ENCODE assay signal across 18 cellular contexts in the genomic region with DNA sequence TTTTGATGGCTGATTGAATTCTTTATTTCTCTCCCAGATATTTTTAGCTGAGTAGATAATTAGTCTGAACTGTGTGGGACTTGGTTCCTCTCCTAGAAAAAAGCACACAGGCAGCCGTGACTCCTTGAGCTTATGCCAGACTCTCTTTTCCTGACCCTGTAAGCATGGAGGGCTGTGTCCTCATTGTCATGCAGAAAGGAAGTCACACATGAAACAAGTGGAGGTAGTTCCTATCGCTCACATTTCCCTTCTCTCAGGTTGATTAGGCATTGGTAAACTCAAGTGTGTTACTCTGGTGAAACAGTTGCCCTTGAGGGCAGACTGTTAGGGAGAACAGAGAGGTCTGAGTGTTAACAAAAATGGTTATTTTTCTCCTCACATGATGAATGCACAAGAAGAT. TPM values are rescaled to one million over a fixed set of nuclear protein-coding genes. Genes with fewer than 3 reads are reported as not detected.
DNase-seq lines count a peak whose midpoint lies in the region; ATAC-seq, FAIRE-seq and TF ChIP-seq lines count a peak whose summit lies in the region.
"Had no signal": no experiment of that assay in that cellular context is flagged by ENCODE, and none has a peak within 500 bp of the region (broad histone marks: within the 10 kb centered on the region; RNA-seq: fewer than 3 reads in every experiment).

No MANE protein-coding gene starts in this region.

- DNase-seq in heart left ventricle (no peak), cardiac septum (ENCODE audit: low spot score) (no peak), H1 (ENCODE audit: low read depth in 1 of 2, low spot score in 2 of 2) (no peak), thyroid gland (peak; percentile 46 to 51)
- no peak for DNase-seq in activated CD4-positive, alpha-beta memory T cell treated with anti-CD3 and anti-CD28 coated beads for 36 hours
- DNase-seq: activated naive CD4-positive, alpha-beta T cell treated with anti-CD3 and anti-CD28 coated beads, Interleukin-2, amount 50 U/mL, for 16 hours; immature natural killer cell; NCI-H1105 treated with DMSO at 0.1 percent for 48 hours; NK-92 treated with Interleukin-12 subunit alpha and Interleukin-12 subunit beta, amount 100 ng/mL, for 24 hours; ovary had no signal

- H3K36me3 Mint-ChIP-seq in activated CD4-positive, alpha-beta memory T cell treated with anti-CD3 and anti-CD28 coated beads for 36 hours: no peaks in the 10 kb centered on the region
- H3K36me3 Mint-ChIP-seq: immature natural killer cell had no signal

- H3K4me1 ChIP-seq in heart left ventricle (peaks cover 0 to 21% (median 10%) of the 10 kb centered on the region in 12 donors), H1 (replicated peaks in 1 of 4; ENCODE audit: control insufficient read depth in 3 of 4, insufficient read depth in 4 of 4, low read length in 3 of 4) (peaks cover 0 to 29% (median 20%) of the 10 kb centered on the region in 4 experiments; a peak in 5 of 7 replicates), thyroid gland (peaks cover 17 to 25% of the 10 kb centered on the region in 2 donors)
- H3K4me1 ChIP-seq: breast epithelium, SJSA1 had no signal

- H3K56ac ChIP-seq in H1 (replicated peaks; ENCODE audit: insufficient read length, low read depth, low read length): no peak overlapping the region

- no peak overlapping the region for H3K4me3 Mint-ChIP-seq in activated CD4-positive, alpha-beta memory T cell treated with anti-CD3 and anti-CD28 coated beads for 36 hours
- H3K4me3 Mint-ChIP-seq: immature natural killer cell had no signal

- H3K27ac Mint-ChIP-seq in activated CD4-positive, alpha-beta memory T cell treated with anti-CD3 and anti-CD28 coated beads for 36 hours: no peak overlapping the region
- H3K27ac Mint-ChIP-seq: immature natural killer cell had no signal

- no peaks in the 10 kb centered on the region for H3K23me2 ChIP-seq in H1 (ENCODE audit: low read depth, low read length)

- H3K14ac ChIP-seq in H1 (ENCODE audit: insufficient read length): no peak overlapping the region

- H2BK5ac ChIP-seq in H1 (ENCODE audit: low read depth, low read length): peak overlapping the region; percentile 25; the same call in 1 of the 2 replicates

- H3K4me3 ChIP-seq in heart left ventricle: no peak overlapping the region
- H3K4me3 ChIP-seq in H1 (ENCODE audit: extremely low read depth in 1 of 4, insufficient read depth in 2 of 4, low read depth in 3 of 4, low read length in 4 of 4): no peak overlapping the region; a peak in 1 of 8 replicates
- H3K4me3 ChIP-seq in thyroid gland (replicated peaks in 1 of 3): no peak overlapping the region
- H3K4me3 ChIP-seq: breast epithelium, K562, ovary, SJSA1 had no signal

- no peak overlapping the region for H4K8ac ChIP-seq in H1 (ENCODE audit: extremely low read depth, insufficient read depth, low read length)

- H3K23ac ChIP-seq in H1 (ENCODE audit: insufficient read length): no peak overlapping the region

- no peak overlapping the region for H2BK15ac ChIP-seq in H1 (ENCODE audit: low read length)

- WGBS in heart left ventricle, 4 donors: 4 to 22% (median 9%) methylated on average over 2 of the region's 2 CpGs
- 35% methylated on average over 2 of the region's 2 CpGs; no CpG with 5 or more reads in 1 of the 2 experiments for WGBS in H1 (ENCODE audit: extremely low coverage in 1 of 2, insufficient coverage in 1 of 2, insufficient read length in 1 of 2, insufficient replicate concordance in 2 of 2, low coverage in 1 of 2, low lambda C conversion rate in 2 of 2, missing lambda C conversion rate in 1 of 2), 2 experiments
- 5 to 7% methylated on average over 2 of the region's 2 CpGs for whole genome bisulfite sequencing in thyroid gland, 2 donors

- no peaks in the 10 kb centered on the region for H3K9me3 ChIP-seq in heart left ventricle
- H3K9me3 ChIP-seq in H1 (ENCODE audit: insufficient read depth in 2 of 2, low read depth in 1 of 2, low read length in 1 of 2): no peaks in the 10 kb centered on the region
- H3K9me3 ChIP-seq in thyroid gland: no peaks in the 10 kb centered on the region
- H3K9me3 ChIP-seq: breast epithelium, ovary, SJSA1 had no signal

- no peak overlapping the region for H3K9ac ChIP-seq in H1 (replicated peaks in 1 of 4; ENCODE audit: extremely low read depth in 1 of 4, low read depth in 3 of 4, low read length in 3 of 4)

- POLR2A ChIA-PET in H1 (lab: Charles Lee; ENCODE audit: partially characterized antibody): no interaction called here
- POLR2A ChIA-PET in activated CD4-positive, alpha-beta memory T cell treated with anti-CD3 and anti-CD28 coated beads for 36 hours (lab: Charles Lee): no interaction called here

- no peaks in the 10 kb centered on the region for H3K79me1 ChIP-seq in H1 (ENCODE audit: low read depth, low read length)

- no peaks in the 10 kb centered on the region for H3K27me3 Mint-ChIP-seq in activated CD4-positive, alpha-beta memory T cell treated with anti-CD3 and anti-CD28 coated beads for 36 hours

- no peaks in the 10 kb centered on the region for H4K20me1 ChIP-seq in H1 (replicated peaks in 1 of 2; ENCODE audit: control insufficient read depth in 1 of 2, insufficient read depth in 2 of 2, low read length in 2 of 2)

- no peak overlapping the region; the same call in 1 of the 2 replicates for H2BK20ac ChIP-seq in H1 (ENCODE audit: low read length)

- H3K79me2 ChIP-seq in H1 (ENCODE audit: control insufficient read depth in 1 of 2, insufficient read depth in 2 of 2, low read length in 2 of 2): no peaks in the 10 kb centered on the region

- intact Hi-C loops in heart left ventricle (cut with DNase I) (no loop called here), cardiac septum (cut with DNase I) (no loop called here), thyroid gland (cut with DNase I) (no loop called here)
- intact Hi-C loops in activated CD4-positive, alpha-beta memory T cell treated with anti-CD3 and anti-CD28 coated beads for 36 hours (cut with micrococcal nuclease): no loop called here

- H3K4ac ChIP-seq in H1 (replicated peaks; ENCODE audit: insufficient read length, low read depth, low read length): no peak overlapping the region

- H3K18ac ChIP-seq in H1 (ENCODE audit: extremely low read depth, low read length): no peak overlapping the region

- ATAC-seq in heart left ventricle (peak in 3 of 4 donors; percentile 38 to 69 (median 38)), GM21737 (IDR thresholded peaks at IDR 0.05; ENCODE audit: unreplicated experiment) (peak; percentile 85), GM18519 (IDR thresholded peaks at IDR 0.05; ENCODE audit: low FRiP score, unreplicated experiment) (no peak), HG03108 (IDR thresholded peaks at IDR 0.05; ENCODE audit: unreplicated experiment) (no peak)
- ATAC-seq: K562 had no signal

- no peak overlapping the region for H4K5ac ChIP-seq in H1 (ENCODE audit: insufficient read length, low read depth, low read length)

- H2AFZ ChIP-seq in H1 (ENCODE audit: low read length): no peak overlapping the region

- no peaks in the 10 kb centered on the region for H3K36me3 ChIP-seq in heart left ventricle
- no peaks in the 10 kb centered on the region for H3K36me3 ChIP-seq in H1 (ENCODE audit: control insufficient read depth in 2 of 4, insufficient read depth in 4 of 4, low read length in 3 of 4)
- no peaks in the 10 kb centered on the region for H3K36me3 ChIP-seq in thyroid gland
- H3K36me3 ChIP-seq: breast epithelium, ovary, SJSA1 had no signal

- TF ChIP-seq POLR2A in heart left ventricle (IDR thresholded peaks at IDR 0.05) (no peak), H1 (IDR thresholded peaks at IDR 0.05; ENCODE audit: control extremely low read depth in 1 of 2, low read depth in 2 of 2, low read length in 2 of 2) (no peak), thyroid gland (IDR thresholded peaks at IDR 0.05) (no peak)

- no peak for TF ChIP-seq RAD21 in H1 (IDR thresholded peaks at IDR 0.05 in 1 of 2, conservative IDR thresholded peaks at IDR 0.05 in 1 of 2; ENCODE audit: low read depth in 2 of 2, low read length in 2 of 2)

- no peak for TF ChIP-seq EP300 in H1 (IDR thresholded peaks at IDR 0.05; ENCODE audit: borderline replicate concordance in 1 of 2, low read depth in 2 of 2, low read length in 2 of 2)

- no peak overlapping the region for H2BK12ac ChIP-seq in H1 (ENCODE audit: low read depth, low read length)

- H3K4me1 Mint-ChIP-seq in activated CD4-positive, alpha-beta memory T cell treated with anti-CD3 and anti-CD28 coated beads for 36 hours (ENCODE audit: low read depth): peaks cover 11% of the 10 kb centered on the region
- H3K4me1 Mint-ChIP-seq: immature natural killer cell had no signal

- FAIRE-seq in H1 (lab: Jason Lieb, UNC): peak; percentile 95
- FAIRE-seq: D721Med, K562, TTC549 had no signal

- H3K4me2 ChIP-seq in H1 (ENCODE audit: insufficient read depth in 1 of 2, low read depth in 2 of 2, low read length in 2 of 2): peak overlapping the region; percentile 25 to 40; a peak in 2 of 4 replicates

- H3K9me3 Mint-ChIP-seq in activated CD4-positive, alpha-beta memory T cell treated with anti-CD3 and anti-CD28 coated beads for 36 hours: no peaks in the 10 kb centered on the region
- H3K9me3 Mint-ChIP-seq: immature natural killer cell had no signal

- H4K91ac ChIP-seq in H1 (replicated peaks; ENCODE audit: insufficient read length, low read length): no peak overlapping the region

- H3K27me3 ChIP-seq in heart left ventricle: no peaks in the 10 kb centered on the region
- H3K27me3 ChIP-seq in H1 (replicated peaks in 1 of 4; ENCODE audit: control insufficient read depth in 3 of 4, extremely low read depth in 1 of 4, insufficient read depth in 3 of 4, low read length in 3 of 4): no peaks in the 10 kb centered on the region; a peak in 1 of 7 replicates
- no peaks in the 10 kb centered on the region for H3K27me3 ChIP-seq in thyroid gland
- H3K27me3 ChIP-seq: breast epithelium, ovary, SJSA1 had no signal

- CTCF ChIA-PET in H1 (lab: Charles Lee; ENCODE audit: partially characterized antibody): interaction anchor here (1.0 to 9.8 kb wide), 6 partner anchors 29 to 1217 kb away, joined by 3 to 75 read pairs (median 3); no protein-coding TSS in a partner anchor
- CTCF ChIA-PET in activated CD4-positive, alpha-beta memory T cell treated with anti-CD3 and anti-CD28 coated beads for 36 hours (lab: Charles Lee): interaction anchor here (1.9 kb wide), 2 partner anchors 42 to 317 kb away, joined by 5 read pairs; no protein-coding TSS in a partner anchor

- H3K27ac ChIP-seq in heart left ventricle: no peak overlapping the region
- no peak overlapping the region for H3K27ac ChIP-seq in H1 (ENCODE audit: low read depth, low read length)
- peak overlapping the region in 2 of 3 donors; percentile 15 to 21 for H3K27ac ChIP-seq in thyroid gland
- H3K27ac ChIP-seq: breast epithelium, ovary, SJSA1 had no signal

- H2BK120ac ChIP-seq in H1 (replicated peaks; ENCODE audit: low read depth, low read length): no peak overlapping the region

- TF ChIP-seq CTCF in heart left ventricle (IDR thresholded peaks at IDR 0.05) (no peak), H1 (IDR thresholded peaks at IDR 0.05; ENCODE audit: control extremely low read depth in 1 of 3, insufficient read depth in 1 of 3, low read depth in 1 of 3, low read length in 3 of 3) (no peak), thyroid gland (IDR thresholded peaks at IDR 0.05) (no peak)

- H2AK5ac ChIP-seq in H1 (ENCODE audit: low read depth, low read length): no peak overlapping the region

RNA-seq across cellular contexts. Expression of a gene that starts 6.3 kb away (rescaled TPM):
- total RNA-seq in heart left ventricle (1 to 10 TPM in 6 of 9 donors, under 1 TPM in 3; 0.38 to 5.4 (median 1.2) TPM), cardiac septum (0.94 TPM), thyroid gland (1 to 10 TPM in 2 of 4 donors, under 1 TPM in 2; 0.45 to 3.4 (median 1.5) TPM)
- polyA plus RNA-seq in heart left ventricle (1 to 10 TPM in 1 of 2 donors, under 1 TPM in 1; 0.72 to 1.8 TPM), H1 (2011; rRNA removed) (not detected in 2 replicates)
- not detected in 2 replicates for total RNA-seq in H1 (2021; fragmentation: NEBNext Ultra II Directional; extraction: Animal tissue kit (Norgen Biotek cat#: 25700))
- polyA plus RNA-seq in H1 (2011; cell fraction: cytosol; rRNA removed): not detected
- not detected for polyA plus RNA-seq in H1 (2011; cell fraction: nucleus; rRNA removed)
- not detected in 4 replicates for polyA plus RNA-seq in H1 (2012, experiment 1 of 2)
- not detected for polyA plus RNA-seq in H1 (2012, experiment 2 of 2)
- polyA plus RNA-seq in H1 (2013, experiment 1 of 2): 0.02 TPM
- polyA plus RNA-seq in H1 (2013, experiment 2 of 2): not detected
- not detected in 2 replicates for polyA minus RNA-seq in H1 (2011; rRNA and poly(A)+ RNA removed)
- polyA minus RNA-seq in H1 (2011; cell fraction: cytosol; rRNA and poly(A)+ RNA removed): not detected
- not detected for polyA minus RNA-seq in H1 (2011; cell fraction: nucleus; rRNA and poly(A)+ RNA removed)
- total RNA-seq in activated CD4-positive, alpha-beta memory T cell treated with anti-CD3 and anti-CD28 coated beads for 36 hours: 1 to 10 TPM; 1.7 to 2.7 TPM
- total RNA-seq: K562 had no signal

Comparison
In these comparisons a context has a peak if more than half of its experiments do, and no peak if none do; other contexts are left out.
1. ATAC-seq: peak in heart left ventricle (3 of 4) and GM21737 (single experiment); none in GM18519 (single experiment) and HG03108 (single experiment).
2. DNase-seq: peak in thyroid gland (2 of 2); none in heart left ventricle (0 of 5), cardiac septum (single experiment), H1 (0 of 2) and activated CD4-positive, alpha-beta memory T cell treated with anti-CD3 and anti-CD28 coated beads for 36 hours (single experiment).
3. H3K27ac ChIP-seq: peak in thyroid gland (2 of 3); none in heart left ventricle (0 of 12) and H1 (single experiment).